ENCODE assay signal across 19 cellular contexts in genomic region chr14:92386165-92386564, GRCh38.
DNase-seq lines count a peak whose midpoint lies in the region; ATAC-seq, FAIRE-seq and TF ChIP-seq lines count a peak whose summit lies in the region.
"Had no signal": no experiment of that assay in that cellular context is flagged by ENCODE, and none has a peak within 500 bp of the region (broad histone marks: within the 10 kb centered on the region; RNA-seq: fewer than 3 reads in every experiment).

No MANE protein-coding gene starts in this region.

- H3K36me3 ChIP-seq in HepG2 (replicated peaks in 1 of 2; ENCODE audit: control insufficient read depth in 1 of 2, insufficient read depth in 2 of 2, low read length in 2 of 2) = no peaks in the 10 kb centered on the region
- no peaks in the 10 kb centered on the region for H3K36me3 ChIP-seq in right lobe of liver
- no peaks in the 10 kb centered on the region for H3K36me3 ChIP-seq in WERI-Rb-1
- H3K36me3 ChIP-seq in H1 (ENCODE audit: control insufficient read depth in 2 of 4, insufficient read depth in 4 of 4, low read length in 3 of 4) = no peaks in the 10 kb centered on the region
- no peaks in the 10 kb centered on the region for H3K36me3 ChIP-seq in upper lobe of right lung
- H3K36me3 ChIP-seq: HAP-1 had no signal

- H4K8ac ChIP-seq in H1 (ENCODE audit: extremely low read depth, insufficient read depth, low read length) = no peak overlapping the region

- H3K4me3 ChIP-seq in HepG2 (replicated peaks in 1 of 3; ENCODE audit: insufficient read depth in 1 of 3, low read depth in 2 of 3, low read length in 3 of 3) = no peak overlapping the region; a peak in 1 of 6 replicates
- H3K4me3 ChIP-seq in right lobe of liver = no peak overlapping the region
- H3K4me3 ChIP-seq in WERI-Rb-1 (ENCODE audit: low read depth, low read length) = no peak overlapping the region; the same call in 1 of the 2 replicates
- H3K4me3 ChIP-seq in H1 (ENCODE audit: extremely low read depth in 1 of 4, insufficient read depth in 2 of 4, low read depth in 3 of 4, low read length in 4 of 4) = no peak overlapping the region
- no peak overlapping the region for H3K4me3 ChIP-seq in upper lobe of right lung
- H3K4me3 ChIP-seq: HAP-1 had no signal

- peaks cover 2 to 40% of the 10 kb centered on the region in 2 experiments; a peak in 4 of 5 replicates for H3K27me3 ChIP-seq in HepG2 (ENCODE audit: control insufficient read depth in 1 of 2, insufficient read depth in 2 of 2, low read length in 2 of 2)
- no peaks in the 10 kb centered on the region for H3K27me3 ChIP-seq in right lobe of liver
- H3K27me3 ChIP-seq in WERI-Rb-1 (ENCODE audit: insufficient read depth, low read depth, severe bottlenecking) = no peaks in the 10 kb centered on the region
- H3K27me3 ChIP-seq in H1 (replicated peaks in 1 of 4; ENCODE audit: control insufficient read depth in 3 of 4, extremely low read depth in 1 of 4, insufficient read depth in 3 of 4, low read length in 3 of 4) = no peaks in the 10 kb centered on the region
- no peaks in the 10 kb centered on the region for H3K27me3 ChIP-seq in upper lobe of right lung

- no peak for ATAC-seq in HepG2
- no peak for ATAC-seq in right lobe of liver
- no peak for ATAC-seq in upper lobe of right lung
- ATAC-seq in left cardiac atrium = no peak

- no TSS peak for BruUV-seq in HepG2 (replicated peaks; lab: Mats Ljungman, UMichigan)

- no peak overlapping the region for H3K14ac ChIP-seq in H1 (ENCODE audit: insufficient read length)

- TF ChIP-seq RAD21 in HepG2 (CRISPR knock-in tag; IDR thresholded peaks at IDR 0.05) = no peak
- no peak for TF ChIP-seq RAD21 in H1 (IDR thresholded peaks at IDR 0.05 in 1 of 2, conservative IDR thresholded peaks at IDR 0.05 in 1 of 2; ENCODE audit: low read depth in 2 of 2, low read length in 2 of 2)

- H3K36me3 Mint-ChIP-seq in activated CD4-positive, alpha-beta T cell treated with anti-CD3 and anti-CD28 coated beads, Interleukin-2, amount 10 ng/mL, durations not matched to agents 7 days and 5 days (ENCODE audit: low read depth) = no peaks in the 10 kb centered on the region
- H3K36me3 Mint-ChIP-seq: CD4-positive, alpha-beta memory T cell had no signal

- H3K9ac ChIP-seq in HepG2 (ENCODE audit: insufficient read depth, low read depth, low read length) (no peak overlapping the region), H1 (replicated peaks in 1 of 4; ENCODE audit: extremely low read depth in 1 of 4, low read depth in 3 of 4, low read length in 3 of 4) (no peak overlapping the region)

- DNase-seq in HepG2 (ENCODE audit: low spot score) (no peak), right lobe of liver (no peak), WERI-Rb-1 (no peak), H1 (ENCODE audit: low read depth in 1 of 2, low spot score in 2 of 2) (no peak), upper lobe of right lung (no peak), NCI-H1417 treated with DMSO at 0.1 percent for 48 hours (lab: John Stamatoyannopoulos, UW) (no peak), left cardiac atrium (no peak)
- DNase-seq in activated CD4-positive, alpha-beta T cell treated with anti-CD3 and anti-CD28 coated beads, Interleukin-2, amount 10 ng/mL, durations not matched to agents 7 days and 5 days = no peak
- DNase-seq: C1 segment of cervical spinal cord; CD4-positive, alpha-beta memory T cell; COR-L47; DND-41; GDM1; GOT3; IMR-90 had no signal

- H3K4me2 ChIP-seq in HepG2 (ENCODE audit: low read depth, low read length) (peak overlapping the region; percentile 34), H1 (ENCODE audit: insufficient read depth in 1 of 2, low read depth in 2 of 2, low read length in 2 of 2) (no peak overlapping the region)

- no peak overlapping the region for H3K27ac ChIP-seq in HepG2 (ENCODE audit: extremely low read length, insufficient read depth, low read length)
- H3K27ac ChIP-seq in right lobe of liver = peak overlapping the region in 1 of 3 donors; percentile 51
- peak overlapping the region; percentile 57 for H3K27ac ChIP-seq in WERI-Rb-1
- no peak overlapping the region for H3K27ac ChIP-seq in H1 (ENCODE audit: low read depth, low read length)
- peak overlapping the region; percentile 34 for H3K27ac ChIP-seq in upper lobe of right lung

- no peaks in the 10 kb centered on the region for H3K9me3 ChIP-seq in HepG2 (ENCODE audit: low read length)
- H3K9me3 ChIP-seq in right lobe of liver = no peaks in the 10 kb centered on the region
- H3K9me3 ChIP-seq in WERI-Rb-1 (ENCODE audit: severe bottlenecking) = no peaks in the 10 kb centered on the region
- no peaks in the 10 kb centered on the region for H3K9me3 ChIP-seq in H1 (ENCODE audit: insufficient read depth in 2 of 2, low read depth in 1 of 2, low read length in 1 of 2)
- H3K9me3 ChIP-seq in upper lobe of right lung = no peaks in the 10 kb centered on the region
- H3K9me3 ChIP-seq: HAP-1 had no signal

- no peaks in the 10 kb centered on the region for H3K79me1 ChIP-seq in H1 (ENCODE audit: low read depth, low read length)

- TF ChIP-seq CTCF in HepG2 (CRISPR knock-in tag; IDR thresholded peaks at IDR 0.05) (no peak), right lobe of liver (IDR thresholded peaks at IDR 0.05) (no peak), WERI-Rb-1 (IDR thresholded peaks at IDR 0.05; ENCODE audit: low read depth, low read length) (no peak), H1 (IDR thresholded peaks at IDR 0.05; ENCODE audit: control extremely low read depth in 1 of 3, insufficient read depth in 1 of 3, low read depth in 1 of 3, low read length in 3 of 3) (no peak), upper lobe of right lung (IDR thresholded peaks at IDR 0.05) (no peak)

- no peaks in the 10 kb centered on the region for H3K4me1 Mint-ChIP-seq in activated CD4-positive, alpha-beta T cell treated with anti-CD3 and anti-CD28 coated beads, Interleukin-2, amount 10 ng/mL, durations not matched to agents 7 days and 5 days
- H3K4me1 Mint-ChIP-seq: B cell; CD4-positive, alpha-beta memory T cell had no signal

- CTCF ChIA-PET in HepG2 (lab: Yijun Ruan, JAX; ENCODE audit: low intra/inter-chr PET ratio, low total read pairs) = no interaction called here
- CTCF ChIA-PET in H1 (lab: Charles Lee; ENCODE audit: partially characterized antibody) = interaction anchor here (1.5 to 1.9 kb wide), 2 partner anchors 35 to 178 kb away, joined by 3 to 6 read pairs; no protein-coding TSS in a partner anchor
- CTCF ChIA-PET in activated CD4-positive, alpha-beta T cell treated with anti-CD3 and anti-CD28 coated beads, Interleukin-2, amount 10 ng/mL, durations not matched to agents 7 days and 5 days (lab: Charles Lee) = interaction anchor here (1.0 kb wide), 1 partner anchor 34 kb away, joined by 3 read pairs; no protein-coding TSS in a partner anchor

- no peak overlapping the region for H3K18ac ChIP-seq in H1 (ENCODE audit: extremely low read depth, low read length)

- FAIRE-seq in HepG2 (lab: Jason Lieb, UNC) (no peak), H1 (lab: Jason Lieb, UNC) (no peak)
- FAIRE-seq: A204.1, GM12892 had no signal

- peaks cover 26% of the 10 kb centered on the region for H3K4me1 ChIP-seq in HepG2 (ENCODE audit: insufficient read depth, low read length)
- peaks cover 0 to 8% (median 0%) of the 10 kb centered on the region in 4 donors for H3K4me1 ChIP-seq in right lobe of liver
- peaks cover 0 to 13% (median 1%) of the 10 kb centered on the region in 4 experiments; a peak in 5 of 7 replicates for H3K4me1 ChIP-seq in H1 (replicated peaks in 1 of 4; ENCODE audit: control insufficient read depth in 3 of 4, insufficient read depth in 4 of 4, low read length in 3 of 4)
- no peaks in the 10 kb centered on the region for H3K4me1 ChIP-seq in upper lobe of right lung
- H3K4me1 ChIP-seq: HAP-1 had no signal

- TF ChIP-seq POLR2A in HepG2 (IDR thresholded peaks at IDR 0.05; ENCODE audit: insufficient read depth in 1 of 2, low read depth in 2 of 2, low read length in 2 of 2) = no peak
- TF ChIP-seq POLR2A in right lobe of liver (IDR thresholded peaks at IDR 0.05) = no peak
- TF ChIP-seq POLR2A in H1 (IDR thresholded peaks at IDR 0.05; ENCODE audit: control extremely low read depth in 1 of 2, low read depth in 2 of 2, low read length in 2 of 2) = no peak

- intact Hi-C loops in HepG2 (cut with micrococcal nuclease; ENCODE audit: unreplicated experiment) (no loop called here), right lobe of liver (cut with DNase I) (no loop called here), upper lobe of right lung (cut with DNase I) (no loop called here), left cardiac atrium (cut with DNase I) (no loop called here)

- TF ChIP-seq EP300 in HepG2 (IDR thresholded peaks at IDR 0.05; ENCODE audit: low read depth in 2 of 2, low read length in 2 of 2) = no peak
- no peak for TF ChIP-seq EP300 in HepG2 (CRISPR knock-in tag; IDR thresholded peaks at IDR 0.05; ENCODE audit: borderline replicate concordance)
- TF ChIP-seq EP300 in H1 (IDR thresholded peaks at IDR 0.05; ENCODE audit: borderline replicate concordance in 1 of 2, low read depth in 2 of 2, low read length in 2 of 2) = no peak

- no peak overlapping the region for H3K23ac ChIP-seq in H1 (ENCODE audit: insufficient read length)

- H2AFZ ChIP-seq in HepG2 (ENCODE audit: low read length) = no peak overlapping the region
- H2AFZ ChIP-seq in H1 (ENCODE audit: low read length) = no peak overlapping the region

- no peak overlapping the region for H2BK20ac ChIP-seq in H1 (ENCODE audit: low read length)

- H2BK12ac ChIP-seq in H1 (ENCODE audit: low read depth, low read length) = no peak overlapping the region

- H3K27me3 Mint-ChIP-seq in activated CD4-positive, alpha-beta T cell treated with anti-CD3 and anti-CD28 coated beads, Interleukin-2, amount 10 ng/mL, durations not matched to agents 7 days and 5 days = no peaks in the 10 kb centered on the region
- H3K27me3 Mint-ChIP-seq: CD4-positive, alpha-beta memory T cell had no signal

- no peak overlapping the region for H4K91ac ChIP-seq in H1 (replicated peaks; ENCODE audit: insufficient read length, low read length)

- H3K56ac ChIP-seq in H1 (replicated peaks; ENCODE audit: insufficient read length, low read depth, low read length) = no peak overlapping the region

- WGBS in HepG2 (ENCODE audit: low lambda C conversion rate) = 61% methylated on average over 5 of the region's 5 CpGs
- 85% methylated on average over 3 of the region's 5 CpGs for WGBS in right lobe of liver (ENCODE audit: insufficient coverage, low coverage, low lambda C conversion rate, missing lambda C conversion rate)
- WGBS in H1 (ENCODE audit: extremely low coverage in 1 of 2, insufficient coverage in 1 of 2, insufficient read length in 1 of 2, insufficient replicate concordance in 2 of 2, low coverage in 1 of 2, low lambda C conversion rate in 2 of 2, missing lambda C conversion rate in 1 of 2), 2 experiments = 82% methylated on average over 5 of the region's 5 CpGs; no CpG with 5 or more reads in 1 of the 2 experiments

- H4K5ac ChIP-seq in H1 (ENCODE audit: insufficient read length, low read depth, low read length) = no peak overlapping the region

- no peak overlapping the region for H2AK5ac ChIP-seq in H1 (ENCODE audit: low read depth, low read length)

- POLR2A ChIA-PET in HepG2 (lab: Yijun Ruan, JAX) = interaction anchor here (0.7 kb wide), 1 partner anchor 8 kb away, joined by 6 read pairs; no protein-coding TSS in a partner anchor
- POLR2A ChIA-PET in H1 (lab: Charles Lee; ENCODE audit: partially characterized antibody) = interaction anchor here (1.2 kb wide), 1 partner anchor 9 kb away, joined by 4 read pairs; no protein-coding TSS in a partner anchor
- POLR2A ChIA-PET in activated CD4-positive, alpha-beta T cell treated with anti-CD3 and anti-CD28 coated beads, Interleukin-2, amount 10 ng/mL, durations not matched to agents 7 days and 5 days (lab: Charles Lee) = no interaction called here

- H3K79me2 ChIP-seq in HepG2 (ENCODE audit: insufficient read depth, low read length) = no peaks in the 10 kb centered on the region
- no peaks in the 10 kb centered on the region for H3K79me2 ChIP-seq in H1 (ENCODE audit: control insufficient read depth in 1 of 2, insufficient read depth in 2 of 2, low read length in 2 of 2)

- H3K27ac Mint-ChIP-seq in activated CD4-positive, alpha-beta T cell treated with anti-CD3 and anti-CD28 coated beads, Interleukin-2, amount 10 ng/mL, durations not matched to agents 7 days and 5 days = no peak overlapping the region
- H3K27ac Mint-ChIP-seq: B cell; CD4-positive, alpha-beta memory T cell had no signal

- no peak overlapping the region for H2BK15ac ChIP-seq in H1 (ENCODE audit: low read length)

- no peak overlapping the region for H3K4me3 Mint-ChIP-seq in activated CD4-positive, alpha-beta T cell treated with anti-CD3 and anti-CD28 coated beads, Interleukin-2, amount 10 ng/mL, durations not matched to agents 7 days and 5 days
- H3K4me3 Mint-ChIP-seq: B cell; CD4-positive, alpha-beta memory T cell had no signal

- H4K20me1 ChIP-seq in HepG2 (ENCODE audit: insufficient read depth, low read length) = no peaks in the 10 kb centered on the region
- peaks cover 0 to 3% of the 10 kb centered on the region in 2 experiments for H4K20me1 ChIP-seq in H1 (replicated peaks in 1 of 2; ENCODE audit: control insufficient read depth in 1 of 2, insufficient read depth in 2 of 2, low read length in 2 of 2)

- no peak overlapping the region for H2BK5ac ChIP-seq in H1 (ENCODE audit: low read depth, low read length)

- H3K9me3 Mint-ChIP-seq in activated CD4-positive, alpha-beta T cell treated with anti-CD3 and anti-CD28 coated beads, Interleukin-2, amount 10 ng/mL, durations not matched to agents 7 days and 5 days = no peaks in the 10 kb centered on the region
- H3K9me3 Mint-ChIP-seq: CD4-positive, alpha-beta memory T cell had no signal

- no peak overlapping the region for H3K4ac ChIP-seq in H1 (replicated peaks; ENCODE audit: insufficient read length, low read depth, low read length)

- in situ Hi-C loops in HepG2 (cut with HindIII; ENCODE audit: extremely low pct_ligation_motif_present, low pct_unique_long_range_greater_than_20kb) = no loop called here

- 0 out of 2 replicates have a peak, but pooled peaks cover 2% of the 10 kb centered on the region for H3K23me2 ChIP-seq in H1 (ENCODE audit: low read depth, low read length)

- H2BK120ac ChIP-seq in H1 (replicated peaks; ENCODE audit: low read depth, low read length) = no peak overlapping the region

Comparison
In these comparisons a context has a peak if more than half of its experiments do, and no peak if none do; other contexts are left out.
1. H3K27ac ChIP-seq: peak in WERI-Rb-1 (single experiment) and upper lobe of right lung (single experiment); none in HepG2 (single experiment) and H1 (single experiment).
2. Of the 41 proteins assayed by ChIP-seq in both HepG2 and H1: peak only in HepG2: none; only in H1: KDM1A; in both: none; in neither: 40.